ENCODE assay signal across 19 cellular contexts in genomic region chr10:6080417-6080973, GRCh38. TPM values are rescaled to one million over a fixed set of nuclear protein-coding genes. Genes with fewer than 3 reads are reported as not detected.
DNase-seq lines count a peak whose midpoint lies in the region; ATAC-seq, FAIRE-seq and TF ChIP-seq lines count a peak whose summit lies in the region.
"Had no signal": no experiment of that assay in that cellular context is flagged by ENCODE, and none has a peak within 500 bp of the region (broad histone marks: within the 10 kb centered on the region; RNA-seq: fewer than 3 reads in every experiment).

No MANE protein-coding gene starts in this region.

- H3K4me3 Mint-ChIP-seq in activated naive CD4-positive, alpha-beta T cell treated with anti-CD3 and anti-CD28 coated beads, Interleukin-2, amount 50 U/mL, for 24 hours = no peak overlapping the region
- no peak overlapping the region for H3K4me3 Mint-ChIP-seq in activated naive CD4-positive, alpha-beta T cell treated with anti-CD3 and anti-CD28 coated beads, Interleukin-2, amount 10 ng/mL, durations not matched to agents 7 days and 5 days
- H3K4me3 Mint-ChIP-seq in CD4-positive, CD25-positive, alpha-beta regulatory T cell = peak overlapping the region in 3 of 4 donors; percentile 15 to 80 (median 21)
- H3K4me3 Mint-ChIP-seq in activated T-helper 2 cell treated with anti-CD3 and anti-CD28 coated beads, Interferon-gamma antibody, Interleukin-2, Interleukin-4, amounts not matched to agents 10 μg/mL and 5 μg/mL and 100 μg/mL, durations not matched to agents 14 hours and 24 hours and 36 hours (ENCODE audit: low read depth) = no peak overlapping the region
- H3K4me3 Mint-ChIP-seq: CD8-positive, alpha-beta memory T cell; H9 had no signal

- H3K27me3 Mint-ChIP-seq in activated naive CD4-positive, alpha-beta T cell treated with anti-CD3 and anti-CD28 coated beads, Interleukin-2, amount 50 U/mL, for 24 hours = no peaks in the 10 kb centered on the region
- peaks cover 16% of the 10 kb centered on the region for H3K27me3 Mint-ChIP-seq in activated naive CD4-positive, alpha-beta T cell treated with anti-CD3 and anti-CD28 coated beads, Interleukin-2, amount 10 ng/mL, durations not matched to agents 7 days and 5 days
- H3K27me3 Mint-ChIP-seq in CD4-positive, CD25-positive, alpha-beta regulatory T cell = no peaks in the 10 kb centered on the region
- no peaks in the 10 kb centered on the region for H3K27me3 Mint-ChIP-seq in activated T-helper 2 cell treated with anti-CD3 and anti-CD28 coated beads, Interferon-gamma antibody, Interleukin-2, Interleukin-4, amounts not matched to agents 10 μg/mL and 5 μg/mL and 100 μg/mL, durations not matched to agents 14 hours and 24 hours and 36 hours (ENCODE audit: low read depth)

- peak overlapping the region; percentile 53 for H3K27ac Mint-ChIP-seq in activated naive CD4-positive, alpha-beta T cell treated with anti-CD3 and anti-CD28 coated beads, Interleukin-2, amount 50 U/mL, for 24 hours
- no peak overlapping the region for H3K27ac Mint-ChIP-seq in activated naive CD4-positive, alpha-beta T cell treated with anti-CD3 and anti-CD28 coated beads, Interleukin-2, amount 10 ng/mL, durations not matched to agents 7 days and 5 days
- peak overlapping the region in 1 of 3 donors; percentile 93 for H3K27ac Mint-ChIP-seq in CD4-positive, CD25-positive, alpha-beta regulatory T cell
- H3K27ac Mint-ChIP-seq in activated T-helper 2 cell treated with anti-CD3 and anti-CD28 coated beads, Interferon-gamma antibody, Interleukin-2, Interleukin-4, amounts not matched to agents 10 μg/mL and 5 μg/mL and 100 μg/mL, durations not matched to agents 14 hours and 24 hours and 36 hours = peak overlapping the region; percentile 46
- H3K27ac Mint-ChIP-seq: H9 had no signal

- peaks cover 53% of the 10 kb centered on the region for H3K4me1 ChIP-seq in CD4-positive, CD25-positive, alpha-beta regulatory T cell (ENCODE audit: control insufficient read depth, insufficient read depth, low read length, poor library complexity, severe bottlenecking)
- peaks cover 0 to 10% of the 10 kb centered on the region in 2 donors for H3K4me1 ChIP-seq in thyroid gland
- H3K4me1 ChIP-seq: A549, BE2C, Caco-2 had no signal

- FAIRE-seq in GM12891 (lab: Jason Lieb, UNC) = no peak
- FAIRE-seq: A549 had no signal

- intact Hi-C loops in activated T-helper 2 cell treated with anti-CD3 and anti-CD28 coated beads, Interferon-gamma antibody, Interleukin-2, Interleukin-4, amounts not matched to agents 10 μg/mL and 5 μg/mL and 100 μg/mL, durations not matched to agents 14 hours and 24 hours and 36 hours (cut with micrococcal nuclease) = loop anchor here (10.0 kb wide), 2 partner anchors 266 to 414 kb away; partner anchors contain the start of gene GDI2
- intact Hi-C loops in thyroid gland (cut with DNase I) = loop anchor here (10.0 kb wide), 1 partner anchor 66 kb away; no protein-coding TSS in a partner anchor

- TF ChIP-seq CTCF in thyroid gland (IDR thresholded peaks at IDR 0.05) = no peak

- no peaks in the 10 kb centered on the region for H3K9me3 ChIP-seq in CD4-positive, CD25-positive, alpha-beta regulatory T cell (ENCODE audit: control insufficient read depth in 2 of 2, low read length in 2 of 2)
- no peaks in the 10 kb centered on the region for H3K9me3 ChIP-seq in thyroid gland
- H3K9me3 ChIP-seq: BE2C, Caco-2 had no signal

- H3K36me3 ChIP-seq in CD4-positive, CD25-positive, alpha-beta regulatory T cell (ENCODE audit: control insufficient read depth, insufficient read depth, low read length) = no peaks in the 10 kb centered on the region
- H3K36me3 ChIP-seq in thyroid gland = no peaks in the 10 kb centered on the region
- H3K36me3 ChIP-seq: BE2C had no signal

- CTCF ChIA-PET in activated naive CD4-positive, alpha-beta T cell treated with anti-CD3 and anti-CD28 coated beads, Interleukin-2, amount 10 ng/mL, durations not matched to agents 7 days and 5 days (lab: Charles Lee) = interaction anchor here (1.4 to 1.6 kb wide), 2 partner anchors 12 to 67 kb away, joined by 4 to 5 read pairs; no protein-coding TSS in a partner anchor

- H3K36me3 Mint-ChIP-seq in activated naive CD4-positive, alpha-beta T cell treated with anti-CD3 and anti-CD28 coated beads, Interleukin-2, amount 50 U/mL, for 24 hours = no peaks in the 10 kb centered on the region
- H3K36me3 Mint-ChIP-seq in activated naive CD4-positive, alpha-beta T cell treated with anti-CD3 and anti-CD28 coated beads, Interleukin-2, amount 10 ng/mL, durations not matched to agents 7 days and 5 days = peaks cover 14% of the 10 kb centered on the region
- H3K36me3 Mint-ChIP-seq in CD4-positive, CD25-positive, alpha-beta regulatory T cell = peaks cover 2% of the 10 kb centered on the region
- peaks cover 14% of the 10 kb centered on the region for H3K36me3 Mint-ChIP-seq in activated T-helper 2 cell treated with anti-CD3 and anti-CD28 coated beads, Interferon-gamma antibody, Interleukin-2, Interleukin-4, amounts not matched to agents 10 μg/mL and 5 μg/mL and 100 μg/mL, durations not matched to agents 14 hours and 24 hours and 36 hours (ENCODE audit: low read depth)
- H3K36me3 Mint-ChIP-seq: CD8-positive, alpha-beta memory T cell had no signal

- no peak for ATAC-seq in CD4-positive, CD25-positive, alpha-beta regulatory T cell (ENCODE audit: low read depth in 2 of 2)
- ATAC-seq: A549 had no signal

- H3K27ac ChIP-seq in CD4-positive, CD25-positive, alpha-beta regulatory T cell (ENCODE audit: insufficient read depth, low read length, poor library complexity, severe bottlenecking) = no peak overlapping the region
- no peak overlapping the region for H3K27ac ChIP-seq in thyroid gland
- H3K27ac ChIP-seq: A549, C4-2B had no signal

- H3K9me3 Mint-ChIP-seq in activated naive CD4-positive, alpha-beta T cell treated with anti-CD3 and anti-CD28 coated beads, Interleukin-2, amount 50 U/mL, for 24 hours = no peaks in the 10 kb centered on the region
- H3K9me3 Mint-ChIP-seq in activated naive CD4-positive, alpha-beta T cell treated with anti-CD3 and anti-CD28 coated beads, Interleukin-2, amount 10 ng/mL, durations not matched to agents 7 days and 5 days = peaks cover 8% of the 10 kb centered on the region
- H3K9me3 Mint-ChIP-seq in CD4-positive, CD25-positive, alpha-beta regulatory T cell = peaks cover 0 to 5% (median 0%) of the 10 kb centered on the region in 7 donors
- H3K9me3 Mint-ChIP-seq in activated T-helper 2 cell treated with anti-CD3 and anti-CD28 coated beads, Interferon-gamma antibody, Interleukin-2, Interleukin-4, amounts not matched to agents 10 μg/mL and 5 μg/mL and 100 μg/mL, durations not matched to agents 14 hours and 24 hours and 36 hours = peaks cover 6% of the 10 kb centered on the region

- no peak for DNase-seq in activated naive CD4-positive, alpha-beta T cell treated with anti-CD3 and anti-CD28 coated beads, Interleukin-2, amount 10 ng/mL, durations not matched to agents 7 days and 5 days
- peak in 1 of 3 donors; percentile 30 for DNase-seq in CD4-positive, CD25-positive, alpha-beta regulatory T cell
- DNase-seq in GM12891 (ENCODE audit: insufficient read length, low spot score) = no peak
- DNase-seq in activated T-helper 2 cell treated with anti-CD3 and anti-CD28 coated beads, Interferon-gamma antibody, Interleukin-2, Interleukin-4, amounts not matched to agents 10 μg/mL and 5 μg/mL and 100 μg/mL, durations not matched to agents 14 hours and 24 hours and 36 hours (ENCODE audit: low spot score) = no peak
- no peak for DNase-seq in thyroid gland
- no peak for DNase-seq in DMS 273 (lab: John Stamatoyannopoulos, UW; ENCODE audit: unreplicated experiment)
- DNase-seq: BE2C; Caco-2; CD8-positive, alpha-beta memory T cell; DMS53; GOT3; H9; IMR-90 had no signal

- TF ChIP-seq POLR2A in GM12891 (IDR thresholded peaks at IDR 0.05; ENCODE audit: low read depth, low read length) (no peak), thyroid gland (IDR thresholded peaks at IDR 0.05) (no peak)

- H3K27me3 ChIP-seq in CD4-positive, CD25-positive, alpha-beta regulatory T cell (ENCODE audit: control insufficient read depth, insufficient read depth, low read length) = no peaks in the 10 kb centered on the region
- no peaks in the 10 kb centered on the region for H3K27me3 ChIP-seq in thyroid gland

- peaks cover 36% of the 10 kb centered on the region for H3K4me1 Mint-ChIP-seq in activated naive CD4-positive, alpha-beta T cell treated with anti-CD3 and anti-CD28 coated beads, Interleukin-2, amount 50 U/mL, for 24 hours
- H3K4me1 Mint-ChIP-seq in activated naive CD4-positive, alpha-beta T cell treated with anti-CD3 and anti-CD28 coated beads, Interleukin-2, amount 10 ng/mL, durations not matched to agents 7 days and 5 days = peaks cover 64% of the 10 kb centered on the region
- peaks cover 31 to 73% (median 45%) of the 10 kb centered on the region in 4 donors for H3K4me1 Mint-ChIP-seq in CD4-positive, CD25-positive, alpha-beta regulatory T cell
- H3K4me1 Mint-ChIP-seq in activated T-helper 2 cell treated with anti-CD3 and anti-CD28 coated beads, Interferon-gamma antibody, Interleukin-2, Interleukin-4, amounts not matched to agents 10 μg/mL and 5 μg/mL and 100 μg/mL, durations not matched to agents 14 hours and 24 hours and 36 hours (ENCODE audit: low read depth) = peaks cover 55% of the 10 kb centered on the region

- peak overlapping the region; percentile 31 for H3K4me3 ChIP-seq in CD4-positive, CD25-positive, alpha-beta regulatory T cell (ENCODE audit: low read depth, low read length)
- no peak overlapping the region for H3K4me3 ChIP-seq in thyroid gland (replicated peaks in 1 of 3)
- H3K4me3 ChIP-seq: A549 had no signal

- WGBS in thyroid gland, 2 donors = 85 to 90% methylated on average over 4 of the region's 4 CpGs

TF ChIP-seq in GM12891, 5 proteins besides CTCF, POLR2A, EP300 and RAD21:
- no peak for TF ChIP-seq POU2F2 (IDR thresholded peaks at IDR 0.05; ENCODE audit: low read depth, low read length)
- TF ChIP-seq SPI1 (IDR thresholded peaks at IDR 0.05; ENCODE audit: low read depth, low read length) = peak; percentile 78

RNA-seq across cellular contexts. Expression of gene RBM17, which starts 8.3 kb away (rescaled TPM):
- total RNA-seq in CD4-positive, CD25-positive, alpha-beta regulatory T cell = 168 TPM
- polyA plus RNA-seq in CD4-positive, CD25-positive, alpha-beta regulatory T cell = 10 to 100 TPM; 63.6 to 88.2 (median 65.7) TPM
- 90.1 TPM for polyA plus RNA-seq in GM12891 (2012; ENCODE audit: low read depth, missing spikeins)
- total RNA-seq in activated T-helper 2 cell treated with anti-CD3 and anti-CD28 coated beads, Interferon-gamma antibody, Interleukin-2, Interleukin-4, amounts not matched to agents 10 μg/mL and 5 μg/mL and 100 μg/mL, durations not matched to agents 14 hours and 24 hours and 36 hours = 257 and 266 TPM in 2 replicates
- 10 to 100 TPM; 64.3 to 93.3 (median 81.7) TPM for total RNA-seq in thyroid gland

RNA-seq across cellular contexts. Expression of gene IL2RA, which starts 18.3 kb away (rescaled TPM):
- total RNA-seq in CD4-positive, CD25-positive, alpha-beta regulatory T cell = 220 TPM
- 100 to 1,000 TPM; 159 to 261 (median 179) TPM for polyA plus RNA-seq in CD4-positive, CD25-positive, alpha-beta regulatory T cell
- 5.0 TPM for polyA plus RNA-seq in GM12891 (2012; ENCODE audit: low read depth, missing spikeins)
- 1,777 and 1,808 TPM in 2 replicates for total RNA-seq in activated T-helper 2 cell treated with anti-CD3 and anti-CD28 coated beads, Interferon-gamma antibody, Interleukin-2, Interleukin-4, amounts not matched to agents 10 μg/mL and 5 μg/mL and 100 μg/mL, durations not matched to agents 14 hours and 24 hours and 36 hours
- total RNA-seq in thyroid gland = 10 to 100 TPM in 1 of 4 donors, 1 to 10 TPM in 3; 1.7 to 11.3 (median 2.3) TPM
- total RNA-seq: Caco-2, Daoy, H9, HT-29, IMR-90 had no signal
- polyA plus RNA-seq: A549, AG04450, IMR-90 had no signal

Comparison
In these comparisons a context has a peak if more than half of its experiments do, and no peak if none do; other contexts are left out.
1. H3K4me3 Mint-ChIP-seq: peak in CD4-positive, CD25-positive, alpha-beta regulatory T cell (3 of 4); none in activated naive CD4-positive, alpha-beta T cell treated with anti-CD3 and anti-CD28 coated beads, Interleukin-2, amount 50 U/mL, for 24 hours (single experiment), activated naive CD4-positive, alpha-beta T cell treated with anti-CD3 and anti-CD28 coated beads, Interleukin-2, amount 10 ng/mL, durations not matched to agents 7 days and 5 days (single experiment) and activated T-helper 2 cell treated with anti-CD3 and anti-CD28 coated beads, Interferon-gamma antibody, Interleukin-2, Interleukin-4, amounts not matched to agents 10 μg/mL and 5 μg/mL and 100 μg/mL, durations not matched to agents 14 hours and 24 hours and 36 hours (single experiment).
2. RNA of gene IL2RA, which starts 18.3 kb away (total RNA-seq): 1,777 to 1,808 TPM in activated T-helper 2 cell treated with anti-CD3 and anti-CD28 coated beads, Interferon-gamma antibody, Interleukin-2, Interleukin-4, amounts not matched to agents 10 μg/mL and 5 μg/mL and 100 μg/mL, durations not matched to agents 14 hours and 24 hours and 36 hours and 220 TPM in CD4-positive, CD25-positive, alpha-beta regulatory T cell (single experiment); 1.7 to 11.3 TPM in thyroid gland; every median in the first group is over 10 times any median in the second.